ENCODE assay signal across 9 cellular contexts in genomic region chr3:12809435-12809834, GRCh38. TPM values are rescaled to one million over a fixed set of nuclear protein-coding genes. Genes with fewer than 3 reads are reported as not detected.
A peak's percentile ranks its signal among the peaks of the same experiment; 100 is the strongest.
DNase-seq lines count a peak whose midpoint lies in the region; ATAC-seq lines count a peak whose summit lies in the region.
"Had no signal": no experiment of that assay in that cellular context is flagged by ENCODE, and none has a peak within 500 bp of the region (broad histone marks: within the 10 kb centered on the region; RNA-seq: fewer than 3 reads in every experiment).

No MANE protein-coding gene starts in this region.

- peaks cover 14% of the 10 kb centered on the region for H3K4me1 ChIP-seq in HUES48 (ENCODE audit: control insufficient read depth, insufficient read depth, low read length)

- H3K27me3 Mint-ChIP-seq in activated T-helper 17 cell treated with anti-CD3 and anti-CD28 coated beads, Interleukin-2, amount 50 U/mL, for 72 hours = no peaks in the 10 kb centered on the region
- peaks cover 3 to 8% (median 4%) of the 10 kb centered on the region in 3 donors for H3K27me3 Mint-ChIP-seq in immature natural killer cell (ENCODE audit: low read depth in 3 of 3)

- no peaks in the 10 kb centered on the region for H3K27me3 ChIP-seq in HUES48 (ENCODE audit: control insufficient read depth, insufficient read depth, low read length)

- no peaks in the 10 kb centered on the region for H3K9me3 ChIP-seq in HUES48 (ENCODE audit: control insufficient read depth, insufficient read depth, low read length)

- H3K4me3 ChIP-seq in HUES48 (ENCODE audit: low read depth, low read length) (peak overlapping the region; percentile 69), skin epidermis (peak overlapping the region in 6 of 7 experiments; percentile 40 to 59 (median 54))

- no peaks in the 10 kb centered on the region for H3K9me3 Mint-ChIP-seq in activated T-helper 17 cell treated with anti-CD3 and anti-CD28 coated beads, Interleukin-2, amount 50 U/mL, for 72 hours
- no peaks in the 10 kb centered on the region for H3K9me3 Mint-ChIP-seq in immature natural killer cell

- peaks cover 35% of the 10 kb centered on the region for H3K36me3 ChIP-seq in HUES48 (ENCODE audit: control insufficient read depth, insufficient read depth, low read length)

- H3K27ac ChIP-seq in HUES48 (ENCODE audit: low read depth, low read length) (peak overlapping the region; percentile 42), skin epidermis (peak overlapping the region in 10 of 21 experiments; percentile 6 to 76 (median 55))

- ATAC-seq in activated T-helper 17 cell treated with anti-CD3 and anti-CD28 coated beads, Interleukin-2, amount 50 U/mL, for 72 hours (replicated peaks) = no peak
- ATAC-seq in HG02798 (IDR thresholded peaks at IDR 0.05; ENCODE audit: poor library complexity, unreplicated experiment) (no peak), HG02678 (IDR thresholded peaks at IDR 0.05; ENCODE audit: unreplicated experiment) (no peak), GM18498 (IDR thresholded peaks at IDR 0.05; ENCODE audit: unreplicated experiment) (no peak), HG03135 (IDR thresholded peaks at IDR 0.05; ENCODE audit: unreplicated experiment) (no peak)

- H3K9ac ChIP-seq in HUES48 (ENCODE audit: low read depth, low read length) = no peak overlapping the region; the same call in 1 of the 2 replicates

- H3K36me3 Mint-ChIP-seq in activated T-helper 17 cell treated with anti-CD3 and anti-CD28 coated beads, Interleukin-2, amount 50 U/mL, for 72 hours (ENCODE audit: low read depth) = no peaks in the 10 kb centered on the region
- H3K36me3 Mint-ChIP-seq in immature natural killer cell = no peaks in the 10 kb centered on the region

- no peak for DNase-seq in immature natural killer cell

- no peak overlapping the region for H3K27ac Mint-ChIP-seq in activated T-helper 17 cell treated with anti-CD3 and anti-CD28 coated beads, Interleukin-2, amount 50 U/mL, for 72 hours
- H3K27ac Mint-ChIP-seq in immature natural killer cell = peak overlapping the region in 1 of 6 donors; percentile 55

- no peaks in the 10 kb centered on the region for H3K4me1 Mint-ChIP-seq in activated T-helper 17 cell treated with anti-CD3 and anti-CD28 coated beads, Interleukin-2, amount 50 U/mL, for 72 hours
- H3K4me1 Mint-ChIP-seq in immature natural killer cell = peaks cover 5 to 9% of the 10 kb centered on the region in 2 donors

- peak overlapping the region; percentile 44 for H3K4me3 Mint-ChIP-seq in activated T-helper 17 cell treated with anti-CD3 and anti-CD28 coated beads, Interleukin-2, amount 50 U/mL, for 72 hours
- H3K4me3 Mint-ChIP-seq in immature natural killer cell = peak overlapping the region; percentile 68 to 78 (median 70)

RNA-seq across cellular contexts. Expression of gene CAND2, which starts 13.0 kb away (rescaled TPM):
- under 1 TPM; 0.19 to 0.85 TPM for total RNA-seq in activated T-helper 17 cell treated with anti-CD3 and anti-CD28 coated beads, Interleukin-2, amount 50 U/mL, for 72 hours
- polyA plus RNA-seq in immature natural killer cell = 1 to 10 TPM in 1 of 3 donors, under 1 TPM in 1, not detected in 1; 0.32 to 1.3 TPM

RNA-seq across cellular contexts. Expression of gene RPL32, which starts 31.9 kb away (rescaled TPM):
- 1,000 to 10,000 TPM; 2,210 to 2,773 TPM for total RNA-seq in activated T-helper 17 cell treated with anti-CD3 and anti-CD28 coated beads, Interleukin-2, amount 50 U/mL, for 72 hours
- 1,000 to 10,000 TPM in 2 of 3 donors, 100 to 1,000 TPM in 1; 525 to 1,812 (median 1,173) TPM for polyA plus RNA-seq in immature natural killer cell

RNA-seq across cellular contexts. Expression of gene TMEM40, which starts 50.4 kb away (rescaled TPM):
- not detected for total RNA-seq in activated T-helper 17 cell treated with anti-CD3 and anti-CD28 coated beads, Interleukin-2, amount 50 U/mL, for 72 hours
- 1 to 10 TPM in 2 of 3 donors, not detected in 1; 3.3 to 7.0 TPM for polyA plus RNA-seq in immature natural killer cell
- total RNA-seq: subcutaneous adipose tissue had no signal
